Comparison of ENCODE assay signal across 10 cellular contexts in genomic region chr7:150977382-150978135, GRCh38. TPM values are rescaled to one million over a fixed set of nuclear protein-coding genes. Genes with fewer than 3 reads are reported as not detected.
DNase-seq lines count a peak whose midpoint lies in the region; ATAC-seq and TF ChIP-seq lines count a peak whose summit lies in the region.
"Had no signal": no experiment of that assay in that cellular context is flagged by ENCODE, and none has a peak within 500 bp of the region (broad histone marks: within the 10 kb centered on the region; RNA-seq: fewer than 3 reads in every experiment).

No MANE protein-coding gene starts in this region.

- no peaks in the 10 kb centered on the region for H3K27me3 ChIP-seq in aorta (ENCODE audit: control insufficient read depth in 1 of 2, insufficient read depth in 2 of 2, low read length in 1 of 2)

- TF ChIP-seq CTCF in RWPE1 (conservative IDR thresholded peaks at IDR 0.05; ENCODE audit: low read depth) = no peak

- no peaks in the 10 kb centered on the region for H3K9me3 Mint-ChIP-seq in stimulated activated naive CD8-positive, alpha-beta T cell treated with anti-CD3 and anti-CD28 coated beads, Interleukin-15, Interleukin-2, amounts not matched to agents 100 ng/mL and 50 ng/mL, for 24 hours
- H3K9me3 Mint-ChIP-seq in activated CD8-positive, alpha-beta T cell treated with anti-CD3 and anti-CD28 coated beads, Interleukin-2, amount 10 ng/mL, durations not matched to agents 7 days and 5 days (ENCODE audit: insufficient read depth) = no peaks in the 10 kb centered on the region
- H3K9me3 Mint-ChIP-seq in memory B cell = no peaks in the 10 kb centered on the region
- H3K9me3 Mint-ChIP-seq: activated naive CD4-positive, alpha-beta T cell treated with anti-CD3 and anti-CD28 coated beads, Interleukin-2, amount 50 U/mL, for 72 hours had no signal

- no peak for DNase-seq in stimulated activated naive CD8-positive, alpha-beta T cell treated with anti-CD3 and anti-CD28 coated beads, Interleukin-15, Interleukin-2, amounts not matched to agents 100 U/mL and 50 U/mL, for 24 hours
- no peak for DNase-seq in activated CD8-positive, alpha-beta T cell treated with anti-CD3 and anti-CD28 coated beads, Interleukin-2, amount 10 ng/mL, durations not matched to agents 7 days and 5 days
- DNase-seq in memory B cell (ENCODE audit: low spot score in 2 of 2) = no peak
- DNase-seq in aorta = no peak
- no peak for DNase-seq in KBM-7
- no peak for DNase-seq in RWPE1 (ENCODE audit: low spot score)
- DNase-seq: NK-92 treated with Interleukin-12 subunit alpha and Interleukin-12 subunit beta, amount 100 ng/mL, for 24 hours had no signal

- H3K27ac ChIP-seq in aorta (ENCODE audit: low read depth in 1 of 2, low read length in 2 of 2) = no peak overlapping the region
- H3K27ac ChIP-seq in RWPE1 = no peak overlapping the region

- H3K4me3 ChIP-seq in aorta (ENCODE audit: low read length in 2 of 2) = peak overlapping the region; percentile 27 to 36

- 3% methylated on average over 40 to 65 of the region's 65 CpGs for WGBS in aorta, 2 donors

- no peak overlapping the region for H3K27ac Mint-ChIP-seq in stimulated activated naive CD8-positive, alpha-beta T cell treated with anti-CD3 and anti-CD28 coated beads, Interleukin-15, Interleukin-2, amounts not matched to agents 100 ng/mL and 50 ng/mL, for 24 hours
- no peak overlapping the region for H3K27ac Mint-ChIP-seq in activated CD8-positive, alpha-beta T cell treated with anti-CD3 and anti-CD28 coated beads, Interleukin-2, amount 10 ng/mL, durations not matched to agents 7 days and 5 days
- H3K27ac Mint-ChIP-seq in memory B cell = no peak overlapping the region

- H3K36me3 Mint-ChIP-seq in stimulated activated naive CD8-positive, alpha-beta T cell treated with anti-CD3 and anti-CD28 coated beads, Interleukin-15, Interleukin-2, amounts not matched to agents 100 ng/mL and 50 ng/mL, for 24 hours (ENCODE audit: low read depth) = no peaks in the 10 kb centered on the region
- H3K36me3 Mint-ChIP-seq in activated CD8-positive, alpha-beta T cell treated with anti-CD3 and anti-CD28 coated beads, Interleukin-2, amount 10 ng/mL, durations not matched to agents 7 days and 5 days (ENCODE audit: low read depth) = peaks cover 2% of the 10 kb centered on the region
- peaks cover 4% of the 10 kb centered on the region for H3K36me3 Mint-ChIP-seq in memory B cell

- H3K27me3 Mint-ChIP-seq in stimulated activated naive CD8-positive, alpha-beta T cell treated with anti-CD3 and anti-CD28 coated beads, Interleukin-15, Interleukin-2, amounts not matched to agents 100 ng/mL and 50 ng/mL, for 24 hours = peaks cover 49% of the 10 kb centered on the region
- peaks cover 54% of the 10 kb centered on the region for H3K27me3 Mint-ChIP-seq in activated CD8-positive, alpha-beta T cell treated with anti-CD3 and anti-CD28 coated beads, Interleukin-2, amount 10 ng/mL, durations not matched to agents 7 days and 5 days (ENCODE audit: low read depth)
- H3K27me3 Mint-ChIP-seq in memory B cell = peaks cover 18% of the 10 kb centered on the region

- no peak for ATAC-seq in stimulated activated naive CD8-positive, alpha-beta T cell treated with anti-CD3 and anti-CD28 coated beads, Interleukin-15, Interleukin-2, amounts not matched to agents 100 U/mL and 50 U/mL, for 24 hours
- no peak for ATAC-seq in activated CD8-positive, alpha-beta T cell treated with anti-CD3 and anti-CD28 coated beads, Interleukin-2, amount 10 ng/mL, durations not matched to agents 7 days and 5 days
- ATAC-seq in memory B cell (ENCODE audit: low read depth) = no peak
- no peak for ATAC-seq in aorta (ENCODE audit: low FRiP score)
- ATAC-seq in HG02885 (IDR thresholded peaks at IDR 0.05; ENCODE audit: poor library complexity, unreplicated experiment) = no peak

- POLR2A ChIA-PET in activated CD8-positive, alpha-beta T cell treated with anti-CD3 and anti-CD28 coated beads, Interleukin-2, amount 10 ng/mL, durations not matched to agents 7 days and 5 days (lab: Charles Lee) = no interaction called here
- POLR2A ChIA-PET in RWPE1 (lab: Yijun Ruan, JAX; ENCODE audit: low non-redundant PET) = no interaction called here

- no peaks in the 10 kb centered on the region for H3K9me3 ChIP-seq in aorta (ENCODE audit: control insufficient read depth, low read length)

- CTCF ChIA-PET in activated CD8-positive, alpha-beta T cell treated with anti-CD3 and anti-CD28 coated beads, Interleukin-2, amount 10 ng/mL, durations not matched to agents 7 days and 5 days (lab: Charles Lee) = interaction anchor here (1.1 kb wide), 1 partner anchor 8 kb away, joined by 3 read pairs; no protein-coding TSS in a partner anchor
- CTCF ChIA-PET in RWPE1 (lab: Yijun Ruan, JAX) = no interaction called here

- no peaks in the 10 kb centered on the region for H3K36me3 ChIP-seq in aorta (ENCODE audit: control insufficient read depth in 1 of 2, insufficient read depth in 2 of 2, low read length in 1 of 2)

- in situ Hi-C loops in KBM-7 (cut with MboI; ENCODE audit: low pct_unique_long_range_greater_than_20kb, low sequenced_read_pairs) = no loop called here

- peaks cover 0 to 4% of the 10 kb centered on the region in 2 donors for H3K4me1 ChIP-seq in aorta (ENCODE audit: control insufficient read depth in 1 of 2, insufficient read depth in 2 of 2, low read length in 2 of 2)

- intact Hi-C loops in aorta (cut with DNase I) = no loop called here

- peak overlapping the region; percentile 73 for H3K4me3 Mint-ChIP-seq in stimulated activated naive CD8-positive, alpha-beta T cell treated with anti-CD3 and anti-CD28 coated beads, Interleukin-15, Interleukin-2, amounts not matched to agents 100 ng/mL and 50 ng/mL, for 24 hours
- H3K4me3 Mint-ChIP-seq in activated CD8-positive, alpha-beta T cell treated with anti-CD3 and anti-CD28 coated beads, Interleukin-2, amount 10 ng/mL, durations not matched to agents 7 days and 5 days = peak overlapping the region; percentile 56
- peak overlapping the region; percentile 89 for H3K4me3 Mint-ChIP-seq in memory B cell

- peaks cover 26% of the 10 kb centered on the region for H3K4me1 Mint-ChIP-seq in stimulated activated naive CD8-positive, alpha-beta T cell treated with anti-CD3 and anti-CD28 coated beads, Interleukin-15, Interleukin-2, amounts not matched to agents 100 ng/mL and 50 ng/mL, for 24 hours (ENCODE audit: low read depth)
- H3K4me1 Mint-ChIP-seq in activated CD8-positive, alpha-beta T cell treated with anti-CD3 and anti-CD28 coated beads, Interleukin-2, amount 10 ng/mL, durations not matched to agents 7 days and 5 days (ENCODE audit: low read depth) = peaks cover 28% of the 10 kb centered on the region
- peaks cover 38% of the 10 kb centered on the region for H3K4me1 Mint-ChIP-seq in memory B cell

RNA-seq across cellular contexts. Expression of gene KCNH2, which starts 0.6 kb away (rescaled TPM):
- total RNA-seq in activated CD8-positive, alpha-beta T cell treated with anti-CD3 and anti-CD28 coated beads, Interleukin-2, amount 10 ng/mL, durations not matched to agents 7 days and 5 days = not detected
- 1 to 10 TPM in 1 of 2 donors, under 1 TPM in 1; 0.65 to 2.4 TPM for total RNA-seq in aorta
- under 1 TPM; 0.23 to 0.63 TPM for polyA plus RNA-seq in aorta

RNA-seq across cellular contexts. Expression of gene NOS3, which starts 13.3 kb away (rescaled TPM):
- 10 to 100 TPM; 12.2 to 13.8 TPM for total RNA-seq in activated CD8-positive, alpha-beta T cell treated with anti-CD3 and anti-CD28 coated beads, Interleukin-2, amount 10 ng/mL, durations not matched to agents 7 days and 5 days
- total RNA-seq in aorta = 10 to 100 TPM; 28.1 to 32.4 TPM
- 10 to 100 TPM in 1 of 2 donors, under 1 TPM in 1; 0.63 to 17.3 TPM for polyA plus RNA-seq in aorta

RNA-seq across cellular contexts. Expression of gene ATG9B, which starts 46.7 kb away (rescaled TPM):
- total RNA-seq in activated CD8-positive, alpha-beta T cell treated with anti-CD3 and anti-CD28 coated beads, Interleukin-2, amount 10 ng/mL, durations not matched to agents 7 days and 5 days = 1 to 10 TPM; 6.8 to 7.4 TPM
- total RNA-seq in aorta = under 1 TPM in 1 of 2 donors, not detected in 1; 0.12 TPM
- not detected for polyA plus RNA-seq in aorta

RNA-seq across cellular contexts. Expression of gene ABCB8, which starts 50.7 kb away (rescaled TPM):
- total RNA-seq in activated CD8-positive, alpha-beta T cell treated with anti-CD3 and anti-CD28 coated beads, Interleukin-2, amount 10 ng/mL, durations not matched to agents 7 days and 5 days = 10 to 100 TPM; 48.0 to 49.5 TPM
- 10 to 100 TPM; 18.7 to 30.8 TPM for total RNA-seq in aorta
- polyA plus RNA-seq in aorta = 10 to 100 TPM in 1 of 2 donors, 1 to 10 TPM in 1; 5.5 to 39.7 TPM

Comparison
In these comparisons a context has a peak if more than half of its experiments do, and no peak if none do; other contexts are left out.
1. RNA of gene ATG9B, which starts 46.7 kb away (total RNA-seq): 6.8 to 7.4 TPM in activated CD8-positive, alpha-beta T cell treated with anti-CD3 and anti-CD28 coated beads, Interleukin-2, amount 10 ng/mL, durations not matched to agents 7 days and 5 days; 0.12 TPM in aorta; every median in the first group is over 4 times any median in the second.
2. Peak in every context shown above with its lines, with median percentiles within 50 percentile points of each other: H3K4me3 Mint-ChIP-seq.